19 cellular contexts compared by ENCODE assay signal in genomic region chr7:22185559-22185958, GRCh38.
"Had no signal": no experiment of that assay in that cellular context is flagged by ENCODE, and none has a peak within 500 bp of the region (broad histone marks: within the 10 kb centered on the region; RNA-seq: fewer than 3 reads in every experiment).

No MANE protein-coding gene starts in this region.

- H3K27ac Mint-ChIP-seq: activated naive CD8-positive, alpha-beta T cell treated with anti-CD3 and anti-CD28 coated beads, Interleukin-2, amount 10 ng/mL, durations not matched to agents 7 days and 5 days; naive thymus-derived CD4-positive, alpha-beta T cell; progenitor cell of endocrine pancreas had no signal

- H3K27me3 Mint-ChIP-seq: progenitor cell of endocrine pancreas had no signal

- ATAC-seq: gastrocnemius medialis; mucosa of descending colon; naive thymus-derived CD4-positive, alpha-beta T cell; right cardiac atrium had no signal

- H3K9me3 Mint-ChIP-seq: activated naive CD8-positive, alpha-beta T cell treated with anti-CD3 and anti-CD28 coated beads, Interleukin-2, amount 10 ng/mL, durations not matched to agents 7 days and 5 days; naive thymus-derived CD4-positive, alpha-beta T cell had no signal

- H3K36me3 Mint-ChIP-seq: activated naive CD8-positive, alpha-beta T cell treated with anti-CD3 and anti-CD28 coated beads, Interleukin-2, amount 10 ng/mL, durations not matched to agents 7 days and 5 days; naive thymus-derived CD4-positive, alpha-beta T cell had no signal

- H3K4me3 Mint-ChIP-seq: activated naive CD8-positive, alpha-beta T cell treated with anti-CD3 and anti-CD28 coated beads, Interleukin-2, amount 10 ng/mL, durations not matched to agents 7 days and 5 days; endodermal cell; naive thymus-derived CD4-positive, alpha-beta T cell had no signal

- DNase-seq: activated CD4-positive, CD25-positive, alpha-beta regulatory T cell treated with anti-CD3 and anti-CD28 coated beads, Interleukin-2, amount 50 U/mL, for 72 hours; activated naive CD4-positive, alpha-beta T cell; activated naive CD8-positive, alpha-beta T cell treated with anti-CD3 and anti-CD28 coated beads, Interleukin-2, amount 10 ng/mL, durations not matched to agents 7 days and 5 days; brain microvascular endothelial cell; cerebellar nuclear complex; erythroblast; gastrocnemius medialis; mucosa of descending colon; naive thymus-derived CD4-positive, alpha-beta T cell; right cardiac atrium; stimulated activated CD4-positive, alpha-beta T cell treated with anti-CD3 and anti-CD28 coated beads, Interleukin-15, amount 100 ng/mL, for 24 hours; stimulated activated CD4-positive, alpha-beta T cell treated with anti-CD3 and anti-CD28 coated beads, Interleukin-4, amount 100 ng/mL, for 24 hours; stimulated activated naive CD4-positive, alpha-beta T cell; T-helper 9 cell; transverse colon had no signal

- H3K27ac ChIP-seq: brain microvascular endothelial cell, gastrocnemius medialis, neutrophil, skin epidermis, transverse colon had no signal
